Comparison of ENCODE assay signal across 19 cellular contexts in the genomic region with DNA sequence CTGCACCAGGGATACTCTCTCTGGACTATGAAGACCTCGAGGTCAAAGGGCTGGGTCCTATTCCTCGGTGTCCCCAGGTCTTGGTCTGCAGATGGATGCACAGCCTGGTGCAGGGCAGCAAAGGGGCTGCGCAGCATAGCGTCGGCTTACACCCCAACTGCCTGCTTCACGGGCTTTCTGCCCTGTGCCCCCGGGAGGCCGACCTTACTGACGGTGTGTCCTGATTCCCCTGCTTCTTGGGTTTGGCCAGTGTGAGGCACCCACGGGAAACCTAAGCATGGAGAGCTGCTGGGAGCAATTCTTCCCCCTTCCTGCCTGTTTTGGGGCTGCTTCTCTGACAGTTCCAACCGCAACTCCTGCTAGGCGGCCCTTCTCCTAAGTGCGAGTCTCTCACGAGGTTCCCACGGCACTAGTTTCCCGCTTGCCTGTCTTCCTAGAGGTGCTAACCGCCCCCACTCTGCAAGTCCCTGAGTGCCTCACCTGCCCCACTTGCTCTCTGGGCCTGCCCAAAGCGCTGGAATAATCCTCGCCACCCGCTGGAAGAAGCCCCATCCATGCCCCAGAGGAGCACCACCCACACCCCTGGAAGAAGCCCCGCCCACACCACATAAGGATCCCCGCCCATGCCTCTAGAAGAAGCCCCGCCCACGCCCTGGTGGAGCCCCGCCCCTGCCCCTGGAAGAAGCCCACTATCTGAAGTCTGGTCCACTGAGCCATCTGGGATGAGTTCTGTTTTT. TPM values are rescaled to one million over a fixed set of nuclear protein-coding genes. Genes with fewer than 3 reads are reported as not detected.
DNase-seq lines count a peak whose midpoint lies in the region; ATAC-seq and TF ChIP-seq lines count a peak whose summit lies in the region.
"Had no signal": no experiment of that assay in that cellular context is flagged by ENCODE, and none has a peak within 500 bp of the region (broad histone marks: within the 10 kb centered on the region; RNA-seq: fewer than 3 reads in every experiment).

No MANE protein-coding gene starts in this region.

- no peak overlapping the region for H3K27ac ChIP-seq in DND-41 (ENCODE audit: low read length)
- H3K27ac ChIP-seq: C4-2B, gastrocnemius medialis, right atrium auricular region, thoracic aorta had no signal

- TF ChIP-seq CTCF in DND-41 (IDR thresholded peaks at IDR 0.05; ENCODE audit: borderline replicate concordance, extremely low read depth, low read length, poor library complexity, severe bottlenecking) = no peak
- no peak for TF ChIP-seq CTCF in GM06990 (IDR thresholded peaks at IDR 0.05; ENCODE audit: insufficient read depth, low read length, poor library complexity, severe bottlenecking)

- no peaks in the 10 kb centered on the region for H3K79me2 ChIP-seq in DND-41 (ENCODE audit: insufficient read depth, low read length)

- no peaks in the 10 kb centered on the region for H3K9me3 ChIP-seq in DND-41 (ENCODE audit: insufficient read depth, low read length, severe bottlenecking)
- H3K9me3 ChIP-seq: gastrocnemius medialis, right atrium auricular region, thoracic aorta had no signal

- H3K4me2 ChIP-seq in DND-41 (ENCODE audit: insufficient read depth, low read length) = no peak overlapping the region

- H3K27me3 ChIP-seq in DND-41 (ENCODE audit: insufficient read depth, low read length, poor library complexity) (no peaks in the 10 kb centered on the region), GM06990 (replicated peaks; ENCODE audit: control insufficient read depth, insufficient read depth, low read length) (peaks cover 1% of the 10 kb centered on the region)
- H3K27me3 ChIP-seq: gastrocnemius medialis, right atrium auricular region had no signal

- H3K36me3 ChIP-seq in DND-41 (ENCODE audit: insufficient read depth, low read length) = no peaks in the 10 kb centered on the region
- H3K36me3 ChIP-seq in GM06990 (ENCODE audit: control insufficient read depth, insufficient read depth, low read length) = no peaks in the 10 kb centered on the region
- H3K36me3 ChIP-seq: gastrocnemius medialis, right atrium auricular region, thoracic aorta had no signal

- in situ Hi-C loops in SK-MEL-5 (cut with HindIII; ENCODE audit: low pct_unique_long_range_greater_than_20kb, low sequenced_read_pairs) = no loop called here

- H3K4me3 ChIP-seq in DND-41 (ENCODE audit: low read depth in 1 of 2, low read length in 2 of 2) (no peak overlapping the region), GM06990 (replicated peaks; ENCODE audit: low read depth, low read length) (no peak overlapping the region)
- H3K4me3 ChIP-seq: gastrocnemius medialis, right atrium auricular region, thoracic aorta had no signal

- DNase-seq in DND-41 (peak; percentile 28), GM06990 (ENCODE audit: extremely low read depth, insufficient read length) (peak; percentile 19), SK-MEL-5 (ENCODE audit: low read depth, low spot score) (peak; percentile 23), left kidney (ENCODE audit: low read depth, low spot score) (peak; percentile 41), Kasumi-1 (lab: John Stamatoyannopoulos, UW) (no peak)
- DNase-seq: activated effector memory CD4-positive, alpha-beta T cell treated with Interleukin-2 at 50 U/mL for 16 hours; amniotic stem cell; cerebellar nuclear complex; gastrocnemius medialis; HCEC 1CT; immature natural killer cell; NCI-H1417 treated with DMSO at 0.1 percent for 48 hours; PC-3; stimulated activated CD4-positive, alpha-beta T cell treated with anti-CD3 and anti-CD28 coated beads, Interleukin-2, amount 100 ng/mL, for 48 hours had no signal

- H2AFZ ChIP-seq in DND-41 (ENCODE audit: low read depth, low read length) = no peak overlapping the region

- H4K20me1 ChIP-seq in DND-41 (ENCODE audit: insufficient read depth, low read length) = no peaks in the 10 kb centered on the region

- no peak overlapping the region for H3K9ac ChIP-seq in DND-41 (ENCODE audit: low read depth, low read length)

- H3K4me1 ChIP-seq in DND-41 (ENCODE audit: insufficient read depth, low read length) = no peaks in the 10 kb centered on the region
- H3K4me1 ChIP-seq: gastrocnemius medialis, right atrium auricular region had no signal

- ATAC-seq in DND-41 (ENCODE audit: insufficient read depth, low read depth) = peak; percentile 54; the same call in 2 of the 3 replicates
- ATAC-seq in HG03342 (IDR thresholded peaks at IDR 0.05; ENCODE audit: unreplicated experiment) = no peak
- ATAC-seq in HG02763 (IDR thresholded peaks at IDR 0.05; ENCODE audit: unreplicated experiment) = no peak
- ATAC-seq: gastrocnemius medialis, PC-3 had no signal

RNA-seq across cellular contexts. Expression of a gene that starts 54.0 kb away (rescaled TPM):
- 0.95 and 1.0 TPM in 2 replicates for total RNA-seq in SK-MEL-5 (2014; rRNA removed; shearing (Covaris generic))
- 3.7 and 4.1 TPM in 2 replicates for polyA plus RNA-seq in SK-MEL-5 (2015; cell fraction: cytosol; rRNA removed)
- polyA plus RNA-seq in SK-MEL-5 (2015; cell fraction: nucleus; rRNA removed) = 0.57 and 0.95 TPM in 2 replicates
- polyA plus RNA-seq: immature natural killer cell had no signal

Comparison
In these comparisons a context has a peak if more than half of its experiments do, and no peak if none do; other contexts are left out.
1. DNase-seq: peak in DND-41 (single experiment), GM06990 (single experiment), SK-MEL-5 (single experiment) and left kidney (single experiment); none in Kasumi-1 (0 of 2).